ENCODE assay signal across 1 cellular context in genomic region chr1:153919879-153920852, GRCh38.
TF ChIP-seq lines count a peak whose summit lies in the region.

No MANE protein-coding gene starts in this region.

TF ChIP-seq in GM23338, 12 proteins besides CTCF, POLR2A, EP300 and RAD21 (continued from another document):
- TF ChIP-seq, protein P1, sequence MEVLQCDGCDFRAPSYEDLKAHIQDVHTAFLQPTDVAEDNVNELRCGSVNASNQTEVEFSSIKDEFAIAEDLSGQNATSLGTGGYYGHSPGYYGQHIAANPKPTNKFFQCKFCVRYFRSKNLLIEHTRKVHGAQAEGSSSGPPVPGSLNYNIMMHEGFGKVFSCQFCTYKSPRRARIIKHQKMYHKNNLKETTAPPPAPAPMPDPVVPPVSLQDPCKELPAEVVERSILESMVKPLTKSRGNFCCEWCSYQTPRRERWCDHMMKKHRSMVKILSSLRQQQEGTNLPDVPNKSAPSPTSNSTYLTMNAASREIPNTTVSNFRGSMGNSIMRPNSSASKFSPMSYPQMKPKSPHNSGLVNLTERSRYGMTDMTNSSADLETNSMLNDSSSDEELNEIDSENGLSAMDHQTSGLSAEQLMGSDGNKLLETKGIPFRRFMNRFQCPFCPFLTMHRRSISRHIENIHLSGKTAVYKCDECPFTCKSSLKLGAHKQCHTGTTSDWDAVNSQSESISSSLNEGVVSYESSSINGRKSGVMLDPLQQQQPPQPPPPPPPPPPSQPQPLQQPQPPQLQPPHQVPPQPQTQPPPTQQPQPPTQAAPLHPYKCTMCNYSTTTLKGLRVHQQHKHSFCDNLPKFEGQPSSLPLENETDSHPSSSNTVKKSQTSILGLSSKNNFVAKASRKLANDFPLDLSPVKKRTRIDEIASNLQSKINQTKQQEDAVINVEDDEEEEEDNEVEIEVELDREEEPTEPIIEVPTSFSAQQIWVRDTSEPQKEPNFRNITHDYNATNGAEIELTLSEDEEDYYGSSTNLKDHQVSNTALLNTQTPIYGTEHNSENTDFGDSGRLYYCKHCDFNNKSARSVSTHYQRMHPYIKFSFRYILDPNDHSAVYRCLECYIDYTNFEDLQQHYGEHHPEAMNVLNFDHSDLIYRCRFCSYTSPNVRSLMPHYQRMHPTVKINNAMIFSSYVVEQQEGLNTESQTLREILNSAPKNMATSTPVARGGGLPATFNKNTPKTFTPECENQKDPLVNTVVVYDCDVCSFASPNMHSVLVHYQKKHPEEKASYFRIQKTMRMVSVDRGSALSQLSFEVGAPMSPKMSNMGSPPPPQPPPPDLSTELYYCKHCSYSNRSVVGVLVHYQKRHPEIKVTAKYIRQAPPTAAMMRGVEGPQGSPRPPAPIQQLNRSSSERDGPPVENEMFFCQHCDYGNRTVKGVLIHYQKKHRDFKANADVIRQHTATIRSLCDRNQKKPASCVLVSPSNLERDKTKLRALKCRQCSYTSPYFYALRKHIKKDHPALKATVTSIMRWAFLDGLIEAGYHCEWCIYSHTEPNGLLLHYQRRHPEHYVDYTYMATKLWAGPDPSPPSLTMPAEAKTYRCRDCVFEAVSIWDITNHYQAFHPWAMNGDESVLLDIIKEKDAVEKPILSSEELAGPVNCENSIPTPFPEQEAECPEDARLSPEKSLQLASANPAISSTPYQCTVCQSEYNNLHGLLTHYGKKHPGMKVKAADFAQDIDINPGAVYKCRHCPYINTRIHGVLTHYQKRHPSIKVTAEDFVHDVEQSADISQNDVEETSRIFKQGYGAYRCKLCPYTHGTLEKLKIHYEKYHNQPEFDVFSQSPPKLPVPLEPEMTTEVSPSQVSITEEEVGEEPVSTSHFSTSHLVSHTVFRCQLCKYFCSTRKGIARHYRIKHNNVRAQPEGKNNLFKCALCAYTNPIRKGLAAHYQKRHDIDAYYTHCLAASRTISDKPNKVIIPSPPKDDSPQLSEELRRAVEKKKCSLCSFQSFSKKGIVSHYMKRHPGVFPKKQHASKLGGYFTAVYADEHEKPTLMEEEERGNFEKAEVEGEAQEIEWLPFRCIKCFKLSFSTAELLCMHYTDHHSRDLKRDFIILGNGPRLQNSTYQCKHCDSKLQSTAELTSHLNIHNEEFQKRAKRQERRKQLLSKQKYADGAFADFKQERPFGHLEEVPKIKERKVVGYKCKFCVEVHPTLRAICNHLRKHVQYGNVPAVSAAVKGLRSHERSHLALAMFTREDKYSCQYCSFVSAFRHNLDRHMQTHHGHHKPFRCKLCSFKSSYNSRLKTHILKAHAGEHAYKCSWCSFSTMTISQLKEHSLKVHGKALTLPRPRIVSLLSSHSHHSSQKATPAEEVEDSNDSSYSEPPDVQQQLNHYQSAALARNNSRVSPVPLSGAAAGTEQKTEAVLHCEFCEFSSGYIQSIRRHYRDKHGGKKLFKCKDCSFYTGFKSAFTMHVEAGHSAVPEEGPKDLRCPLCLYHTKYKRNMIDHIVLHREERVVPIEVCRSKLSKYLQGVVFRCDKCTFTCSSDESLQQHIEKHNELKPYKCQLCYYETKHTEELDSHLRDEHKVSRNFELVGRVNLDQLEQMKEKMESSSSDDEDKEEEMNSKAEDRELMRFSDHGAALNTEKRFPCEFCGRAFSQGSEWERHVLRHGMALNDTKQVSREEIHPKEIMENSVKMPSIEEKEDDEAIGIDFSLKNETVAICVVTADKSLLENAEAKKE (CRISPR knock-in tag; IDR thresholded peaks at IDR 0.05), result no peak
- TF ChIP-seq REST (IDR thresholded peaks at IDR 0.05; ENCODE audit: unreplicated experiment), result no peak
TF ChIP-seq in GM23338: peak in this region for 0.
